In genomic region chr1:17857109-17857499, GRCh38 we compare ENCODE assay signal across 33 cellular contexts.
"Had no signal": no experiment of that assay in that cellular context is flagged by ENCODE, and none has a peak within 500 bp of the region (broad histone marks: within the 10 kb centered on the region; RNA-seq: fewer than 3 reads in every experiment).

No MANE protein-coding gene starts in this region.

- FAIRE-seq: astrocyte, bronchial epithelial cell had no signal

- H3K9me3 ChIP-seq: adrenal gland, ascending aorta, body of pancreas, breast epithelium had no signal

- H3K27ac ChIP-seq: adrenal gland, ascending aorta, body of pancreas, brain microvascular endothelial cell, breast epithelium, cardiac muscle cell had no signal

- H3K36me3 ChIP-seq: adrenal gland, ascending aorta, brain microvascular endothelial cell, breast epithelium, cardiac muscle cell had no signal

- H3K27me3 ChIP-seq: adrenal gland, ascending aorta, body of pancreas, brain microvascular endothelial cell, breast epithelium, cardiac muscle cell had no signal

- H3K4me3 ChIP-seq: adrenal gland, ascending aorta, body of pancreas, breast epithelium, cardiac muscle cell had no signal

- DNase-seq: activated effector memory CD4-positive, alpha-beta T cell treated with Interleukin-2 at 50 U/mL for 16 hours; activated gamma-delta T cell; activated gamma-delta T cell treated with Interleukin-2 at 50 U/mL for 16 hours; activated naive CD4-positive, alpha-beta T cell; activated naive CD4-positive, alpha-beta T cell treated with anti-CD3 and anti-CD28 coated beads for 36 hours; activated naive CD4-positive, alpha-beta T cell treated with anti-CD3 and anti-CD28 coated beads, Interleukin-2, amount 10 ng/mL, durations not matched to agents 7 days and 5 days; activated naive CD4-positive, alpha-beta T cell treated with anti-CD3 and anti-CD28 coated beads, Interleukin-2, amount 50 U/mL, for 16 hours; activated naive CD4-positive, alpha-beta T cell treated with Interleukin-2 at 50 U/mL for 16 hours; activated naive CD8-positive, alpha-beta T cell treated with anti-CD3 and anti-CD28 coated beads for 36 hours; activated naive CD8-positive, alpha-beta T cell treated with anti-CD3 and anti-CD28 coated beads, Interleukin-2, amount 10 ng/mL, durations not matched to agents 7 days and 5 days; activated naive CD8-positive, alpha-beta T cell treated with anti-CD3 and anti-CD28 coated beads, Interleukin-2, amount 50 U/mL, for 24 hours; activated T-cell treated with anti-CD3 and anti-CD28 coated beads, Interleukin-2, amount 50 U/mL, for 1 hour; activated T-cell treated with anti-CD3 and anti-CD28 coated beads, Interleukin-2, amount 50 U/mL, for 24 hours; activated T-cell treated with anti-CD3 and anti-CD28 coated beads, Interleukin-2, amount 50 U/mL, for 4 hours; activated T-cell treated with anti-CD3 and anti-CD28 coated beads, Interleukin-2, amount 50 U/mL, for 48 hours; activated T-cell treated with anti-CD3 and anti-CD28 coated beads, Interleukin-2, amount 50 U/mL, for 72 hours; adrenal gland; amniotic stem cell; amygdala; anterior cingulate cortex; aorta; body of pancreas; brain microvascular endothelial cell; caudate nucleus; central memory CD4-positive, alpha-beta T cell; cerebellar nuclear complex had no signal

- H3K4me1 ChIP-seq: adrenal gland, ascending aorta, body of pancreas, breast epithelium had no signal

- ATAC-seq: activated naive CD4-positive, alpha-beta T cell treated with anti-CD3 and anti-CD28 coated beads, Interleukin-2, amount 50 U/mL, for 72 hours; activated naive CD8-positive, alpha-beta T cell treated with anti-CD3 and anti-CD28 coated beads, Interleukin-2, amount 50 U/mL, for 24 hours; activated T-cell treated with anti-CD3 and anti-CD28 coated beads, Interleukin-2, amount 50 U/mL, for 4 hours; activated T-cell treated with anti-CD3 and anti-CD28 coated beads, Interleukin-2, amount 50 U/mL, for 72 hours; activated T-helper 17 cell treated with anti-CD3 and anti-CD28 coated beads, Interleukin-2, amount 50 U/mL, for 72 hours; body of pancreas had no signal
